In the genomic region with DNA sequence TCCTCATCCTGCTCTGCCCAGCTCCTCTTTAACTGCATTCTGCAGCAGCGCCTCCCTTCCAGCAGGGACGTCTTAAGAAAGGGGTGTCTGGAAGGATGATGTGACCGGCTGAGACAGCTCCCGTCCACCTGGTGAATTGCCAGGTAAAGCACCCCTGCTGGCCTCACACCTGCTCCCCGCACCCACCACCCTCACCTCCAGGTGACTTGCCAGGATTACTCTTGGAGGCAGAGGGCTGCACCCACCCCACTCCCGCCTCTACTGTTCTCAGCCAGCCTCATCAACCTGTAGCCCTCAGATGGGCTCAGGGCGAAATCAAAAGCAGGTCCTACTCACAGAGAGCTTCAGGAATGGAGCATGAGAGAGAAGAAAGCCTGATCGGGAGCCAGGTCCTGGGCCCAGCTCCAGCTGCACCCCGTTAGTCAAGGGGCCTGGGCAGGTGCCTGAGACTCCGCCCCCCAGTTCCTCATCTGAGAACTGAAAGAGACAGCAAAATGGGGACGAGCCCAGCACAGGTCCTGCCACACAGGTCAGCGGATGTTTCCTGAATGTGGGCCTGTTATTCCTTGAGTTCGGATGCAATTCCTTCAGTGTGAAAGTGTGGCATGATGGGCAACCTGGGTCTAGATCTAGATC, we compare ENCODE assay signal across 1 cellular context.
TF ChIP-seq lines count a peak whose summit lies in the region.

No MANE protein-coding gene starts in this region.

TF ChIP-seq in GM12891, 5 proteins besides CTCF, POLR2A, EP300 and RAD21 (continued from another document):
- no peak for TF ChIP-seq PAX5 (IDR thresholded peaks at IDR 0.05; ENCODE audit: insufficient read depth, low read length, severe bottlenecking)
- no peak for TF ChIP-seq TAF1 (IDR thresholded peaks at IDR 0.05; ENCODE audit: low read depth, low read length)
- no peak for TF ChIP-seq POU2F2 (IDR thresholded peaks at IDR 0.05; ENCODE audit: low read depth, low read length)
